Comparison of ENCODE assay signal across 5 cellular contexts in the genomic region with DNA sequence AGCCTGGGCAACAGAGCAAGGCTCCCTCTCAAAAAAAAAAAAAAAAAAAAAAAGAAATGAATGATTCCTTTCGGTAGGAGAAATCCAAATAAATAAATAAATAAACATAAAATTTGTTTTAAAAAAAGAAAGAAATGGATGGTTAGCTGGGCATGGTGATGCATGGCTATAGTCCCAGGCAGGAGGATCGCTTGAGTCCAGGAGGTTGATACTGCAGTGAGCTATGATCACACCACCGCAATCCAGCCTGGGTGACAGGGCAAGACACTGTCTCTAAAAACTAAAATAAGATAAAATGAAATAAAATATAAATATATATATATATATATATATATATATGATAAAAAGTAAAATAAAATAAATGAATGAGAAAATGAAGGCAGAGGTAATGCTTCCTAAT.
DNase-seq lines count a peak whose midpoint lies in the region; ATAC-seq and TF ChIP-seq lines count a peak whose summit lies in the region.
"Not testable (repeated sequence)": the region's sequence is repeated elsewhere in the genome, so short reads cannot be mapped to it uniquely, and the experiment has no call there.

No MANE protein-coding gene starts in this region.

- H3K4me1 Mint-ChIP-seq in endodermal cell: not testable (repeated sequence)

- 70 to 75% methylated on average over 1 to 2 of the region's 3 CpGs for WGBS in endodermal cell (ENCODE audit: insufficient coverage in 1 of 2, insufficient read length in 1 of 2), 2 experiments

- H3K36me3 ChIP-seq in endodermal cell (ENCODE audit: control insufficient read depth, insufficient read depth, low read length); upper lobe of right lung: not testable (repeated sequence)

- H3K9me3 Mint-ChIP-seq in endodermal cell: not testable (repeated sequence)

- DNase-seq in activated effector memory CD4-positive, alpha-beta T cell treated with anti-CD3 and anti-CD28 coated beads, Interleukin-2, amount 50 U/mL, for 16 hours: peak; percentile 16
- DNase-seq in endodermal cell (peak; percentile 3), mesenteric fat pad (ENCODE audit: low spot score) (peak; percentile 53), upper lobe of right lung (peak; percentile 37)

- not testable (repeated sequence) for ATAC-seq in upper lobe of right lung

- H3K9me3 ChIP-seq in endodermal cell (ENCODE audit: control insufficient read depth, low read length): peaks cover 94% of the 10 kb centered on the region
- peaks cover 15% of the 10 kb centered on the region for H3K9me3 ChIP-seq in upper lobe of right lung

- peak overlapping the region; percentile 85; the same call in 1 of the 2 replicates for H3K27ac ChIP-seq in VCaP
- not testable (repeated sequence) for H3K27ac ChIP-seq in endodermal cell (ENCODE audit: low read depth, low read length); upper lobe of right lung

- intact Hi-C loops in upper lobe of right lung (cut with DNase I): not testable (repeated sequence)

- not testable (repeated sequence) for H3K27ac Mint-ChIP-seq in endodermal cell

- not testable (repeated sequence) for H3K27me3 ChIP-seq in endodermal cell (ENCODE audit: control insufficient read depth, insufficient read depth, low read length, poor library complexity, severe bottlenecking); upper lobe of right lung

- H3K27me3 Mint-ChIP-seq in endodermal cell (ENCODE audit: insufficient read depth): not testable (repeated sequence)

- H3K4me3 Mint-ChIP-seq in endodermal cell: not testable (repeated sequence)

- not testable (repeated sequence) for TF ChIP-seq CTCF in VCaP (conservative IDR thresholded peaks at IDR 0.05); endodermal cell (conservative IDR thresholded peaks at IDR 0.05); upper lobe of right lung (IDR thresholded peaks at IDR 0.05)

- H3K4me1 ChIP-seq in endodermal cell (ENCODE audit: control insufficient read depth, insufficient read depth, low read length); upper lobe of right lung: not testable (repeated sequence)

- not testable (repeated sequence) for H3K36me3 Mint-ChIP-seq in endodermal cell (ENCODE audit: low read depth)

- not testable (repeated sequence) for H3K4me3 ChIP-seq in endodermal cell (ENCODE audit: low read length); upper lobe of right lung

- H3K9ac ChIP-seq in endodermal cell (ENCODE audit: extremely low read depth, low read length, poor library complexity, severe bottlenecking): not testable (repeated sequence)

Comparison
In these comparisons a context has a peak if more than half of its experiments do, and no peak if none do; other contexts are left out.
1. DNase-seq: peak in every context shown above with its lines; median percentile 53 in mesenteric fat pad; 37 in upper lobe of right lung; 16 in activated effector memory CD4-positive, alpha-beta T cell treated with anti-CD3 and anti-CD28 coated beads, Interleukin-2, amount 50 U/mL, for 16 hours; 3 in endodermal cell.